In genomic region chrX:152480269-152481212, GRCh38 we compare ENCODE assay signal across 20 cellular contexts. TPM values are rescaled to one million over a fixed set of nuclear protein-coding genes. Genes with fewer than 3 reads are reported as not detected.
DNase-seq lines count a peak whose midpoint lies in the region; ATAC-seq and TF ChIP-seq lines count a peak whose summit lies in the region.
"Had no signal": no experiment of that assay in that cellular context is flagged by ENCODE, and none has a peak within 500 bp of the region (broad histone marks: within the 10 kb centered on the region; RNA-seq: fewer than 3 reads in every experiment).

No MANE protein-coding gene starts in this region.

- H3K9me2 ChIP-seq in PC-9 (ENCODE audit: insufficient read depth) = no peaks in the 10 kb centered on the region

- H3K36me3 Mint-ChIP-seq in WTC11 = no peaks in the 10 kb centered on the region
- no peaks in the 10 kb centered on the region for H3K36me3 Mint-ChIP-seq in endodermal cell (ENCODE audit: low read depth)

- BruUV-seq in PC-9 (replicated peaks; lab: Mats Ljungman, UMichigan) = no TSS peak

- no peak overlapping the region for H3K4me3 ChIP-seq in endodermal cell (ENCODE audit: low read length)
- H3K4me3 ChIP-seq in PC-9 = no peak overlapping the region
- H3K4me3 ChIP-seq: A549, GM12878, HAP-1 had no signal

- TF ChIP-seq CTCF in WTC11 (IDR thresholded peaks at IDR 0.05) = no peak
- TF ChIP-seq CTCF in endodermal cell (conservative IDR thresholded peaks at IDR 0.05) = peak; percentile 35
- TF ChIP-seq CTCF in PC-9 (conservative IDR thresholded peaks at IDR 0.05) = no peak

- 93 to 100% methylated on average over 3 to 49 of the region's 50 CpGs for WGBS in endodermal cell (ENCODE audit: insufficient coverage in 1 of 2, insufficient read length in 1 of 2), 2 experiments

- POLR2A ChIA-PET in WTC11 (lab: Charles Lee) = no interaction called here
- POLR2A ChIA-PET in PC-9 (lab: Charles Lee; ENCODE audit: unreplicated experiment) = no interaction called here

- H3K4me1 ChIP-seq in endodermal cell (ENCODE audit: control insufficient read depth, insufficient read depth, low read length) (no peaks in the 10 kb centered on the region), PC-9 (replicated peaks; ENCODE audit: insufficient read depth) (no peaks in the 10 kb centered on the region)
- H3K4me1 ChIP-seq: A549, Caco-2, HAP-1 had no signal

- H3K36me3 ChIP-seq in endodermal cell (ENCODE audit: control insufficient read depth, insufficient read depth, low read length) = no peaks in the 10 kb centered on the region
- H3K36me3 ChIP-seq in PC-9 (ENCODE audit: low read depth) = no peaks in the 10 kb centered on the region
- H3K36me3 ChIP-seq: HAP-1 had no signal

- H3K9me3 ChIP-seq in endodermal cell (ENCODE audit: control insufficient read depth, low read length) = no peaks in the 10 kb centered on the region
- no peaks in the 10 kb centered on the region for H3K9me3 ChIP-seq in PC-9 (ENCODE audit: insufficient read depth, low read depth)
- H3K9me3 ChIP-seq: A549, Caco-2, HAP-1 had no signal

- no peak for ATAC-seq in WTC11
- ATAC-seq: A549, GM12878 had no signal

- H3K27me3 Mint-ChIP-seq in WTC11 (ENCODE audit: low read depth) (no peaks in the 10 kb centered on the region; the same call in 1 of the 2 replicates), endodermal cell (ENCODE audit: insufficient read depth) (no peaks in the 10 kb centered on the region)
- H3K27me3 Mint-ChIP-seq: CD4-positive, alpha-beta T cell had no signal

- peak; percentile 11 for DNase-seq in DMS53 (lab: John Stamatoyannopoulos, UW)
- no peak for DNase-seq in DMS53 treated with DMSO at 0.1 percent for 48 hours (lab: John Stamatoyannopoulos, UW; ENCODE audit: unreplicated experiment)
- DNase-seq in WTC11 (ENCODE audit: low spot score) = peak; percentile 16
- peak; percentile 59 for DNase-seq in endodermal cell
- peak; percentile 72 for DNase-seq in posterior vena cava (ENCODE audit: low spot score)
- DNase-seq in mesenteric fat pad (ENCODE audit: low spot score) = no peak
- no peak for DNase-seq in NCI-H146 (lab: John Stamatoyannopoulos, UW)
- no peak for DNase-seq in PC-9
- DNase-seq: AML-193; Caco-2; CD4-positive, alpha-beta T cell; DMS79 treated with DMSO at 0.1 percent for 48 hours; KG1 had no signal

- CTCF ChIA-PET in WTC11 (lab: Charles Lee) (interaction anchor here (0.5 to 1.3 kb wide), 7 partner anchors 30 to 450 kb away, joined by 3 to 8 read pairs (median 3); partner anchors contain the start of gene GABRA3), PC-9 (lab: Charles Lee) (no interaction called here)

- H4K20me1 ChIP-seq in PC-9 (ENCODE audit: insufficient read depth) = no peaks in the 10 kb centered on the region

- no peak overlapping the region for H2AFZ ChIP-seq in PC-9

- H3K9ac ChIP-seq in endodermal cell (ENCODE audit: extremely low read depth, low read length, poor library complexity, severe bottlenecking) = no peak overlapping the region

- H3K27ac ChIP-seq in endodermal cell (ENCODE audit: low read depth, low read length) (no peak overlapping the region), PC-9 (no peak overlapping the region)
- H3K27ac ChIP-seq: 22Rv1, A549, C4-2B had no signal

- intact Hi-C loops in posterior vena cava (cut with DNase I) (no loop called here), PC-9 (cut with micrococcal nuclease; ENCODE audit: unreplicated experiment) (no loop called here)

- no peaks in the 10 kb centered on the region for H3K79me2 ChIP-seq in PC-9 (ENCODE audit: low read depth)

- H3K27me3 ChIP-seq in endodermal cell (ENCODE audit: control insufficient read depth, insufficient read depth, low read length, poor library complexity, severe bottlenecking) = no peaks in the 10 kb centered on the region
- H3K27me3 ChIP-seq in PC-9 (ENCODE audit: insufficient read depth, low read depth) = no peaks in the 10 kb centered on the region

- H3K4me2 ChIP-seq in PC-9 = no peak overlapping the region
- H3K4me2 ChIP-seq: A549 had no signal

- H3K27ac Mint-ChIP-seq in WTC11 = no peak overlapping the region
- no peak overlapping the region for H3K27ac Mint-ChIP-seq in endodermal cell
- H3K27ac Mint-ChIP-seq: CD4-positive, alpha-beta T cell had no signal

- H3K4me3 Mint-ChIP-seq in WTC11 = no peak overlapping the region
- no peak overlapping the region for H3K4me3 Mint-ChIP-seq in endodermal cell
- H3K4me3 Mint-ChIP-seq: CD4-positive, alpha-beta T cell had no signal

- H3K4me1 Mint-ChIP-seq in WTC11 (no peaks in the 10 kb centered on the region), endodermal cell (no peaks in the 10 kb centered on the region)

- H3F3A ChIP-seq in PC-9 (ENCODE audit: insufficient read depth, low read depth) = no peaks in the 10 kb centered on the region; the same call in 1 of the 2 replicates

- H3K9me3 Mint-ChIP-seq in WTC11 (no peaks in the 10 kb centered on the region), endodermal cell (peaks cover 51% of the 10 kb centered on the region)
- H3K9me3 Mint-ChIP-seq: CD4-positive, alpha-beta T cell had no signal

TF ChIP-seq in WTC11, 78 proteins besides CTCF, POLR2A, EP300 and RAD21:
- no peak for TF ChIP-seq ZNF512 (CRISPR knock-in tag; IDR thresholded peaks at IDR 0.05; ENCODE audit: borderline replicate concordance)
- TF ChIP-seq ARID4B (CRISPR knock-in tag; IDR thresholded peaks at IDR 0.05; ENCODE audit: borderline replicate concordance) = no peak
- no peak for TF ChIP-seq NFE2L1 (CRISPR knock-in tag; IDR thresholded peaks at IDR 0.05)
- TF ChIP-seq ZNF121 (CRISPR knock-in tag; IDR thresholded peaks at IDR 0.05) = no peak
- no peak for TF ChIP-seq FOXP4 (CRISPR knock-in tag; IDR thresholded peaks at IDR 0.05)

RNA-seq across cellular contexts. Expression of gene GABRA3, which starts 29.4 kb away (rescaled TPM):
- 3.9 to 4.5 TPM (median 4.4 TPM) in 3 replicates for total RNA-seq in WTC11 (2021)
- total RNA-seq in endodermal cell = under 1 TPM; 0.59 to 0.93 TPM
- polyA plus RNA-seq in endodermal cell (2013, experiment 1 of 2) = 3.3 TPM
- 3.0 TPM for polyA plus RNA-seq in endodermal cell (2013, experiment 2 of 2)
- total RNA-seq in posterior vena cava = not detected
- not detected for total RNA-seq in mesenteric fat pad
- 10.6 and 15.2 TPM in 2 replicates for total RNA-seq in PC-9 (2021)
- total RNA-seq: CD4-positive, alpha-beta T cell; G401; GM12878 had no signal
- polyA plus RNA-seq: BJ had no signal

Comparison
In these comparisons a context has a peak if more than half of its experiments do, and no peak if none do; other contexts are left out.
1. DNase-seq: peak in DMS53 (single experiment), WTC11 (single experiment), endodermal cell (single experiment) and posterior vena cava (single experiment); none in DMS53 treated with DMSO at 0.1 percent for 48 hours (single experiment), mesenteric fat pad (single experiment), NCI-H146 (single experiment) and PC-9 (0 of 2).